ENCODE assay signal across 3 cellular contexts in the genomic region with DNA sequence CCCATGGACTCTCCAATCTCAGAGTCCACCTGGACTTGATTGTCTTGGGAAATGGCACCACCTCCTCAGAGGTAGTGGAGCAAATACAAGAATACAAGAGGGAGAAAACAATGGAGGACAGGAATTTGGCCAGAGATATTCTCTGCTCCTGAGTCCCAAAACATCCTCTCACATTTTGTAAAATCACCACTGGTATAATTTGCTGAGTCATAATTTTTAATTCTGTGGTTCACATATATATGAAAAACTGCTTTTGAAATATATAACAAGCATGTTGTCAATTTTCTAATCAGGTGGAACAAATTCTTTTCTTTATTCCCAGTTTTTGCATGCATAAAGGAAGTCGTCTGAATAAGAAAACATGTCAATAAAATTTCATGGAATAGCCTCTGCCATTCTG.
A peak's percentile ranks its signal among the peaks of the same experiment; 100 is the strongest.
TF ChIP-seq lines count a peak whose summit lies in the region.

No MANE protein-coding gene starts in this region.

TF ChIP-seq in A549, 52 proteins besides CTCF, POLR2A, EP300 and RAD21:
- TF ChIP-seq HOXB5 (CRISPR knock-in tag; IDR thresholded peaks at IDR 0.05) (no peak), SMC3 (IDR thresholded peaks at IDR 0.05) (no peak), EHF (CRISPR knock-in tag; IDR thresholded peaks at IDR 0.05) (no peak), RNF2 (IDR thresholded peaks at IDR 0.05; ENCODE audit: borderline replicate concordance, low read depth) (no peak), TFCP2L1 (CRISPR knock-in tag; IDR thresholded peaks at IDR 0.05) (no peak), KDM5A (IDR thresholded peaks at IDR 0.05) (no peak), MAFK (IDR thresholded peaks at IDR 0.05; ENCODE audit: partially characterized antibody) (peak; percentile 71), FOSB (CRISPR knock-in tag; IDR thresholded peaks at IDR 0.05) (no peak), NFE2L2 (conservative IDR thresholded peaks at IDR 0.05; ENCODE audit: low read length) (peak; percentile 64), CHD2 (IDR thresholded peaks at IDR 0.05; ENCODE audit: low read length, partially characterized antibody) (no peak), POLR2AphosphoS2 (conservative IDR thresholded peaks at IDR 0.05; ENCODE audit: low read length) (no peak), ZC3H11A (IDR thresholded peaks at IDR 0.05) (no peak), RARB (CRISPR knock-in tag; IDR thresholded peaks at IDR 0.05) (no peak), BHLHE40 (IDR thresholded peaks at IDR 0.05; ENCODE audit: low read depth, low read length) (no peak), ESRRA (IDR thresholded peaks at IDR 0.05; ENCODE audit: borderline replicate concordance, low read length) (no peak)
- TF ChIP-seq, protein P1, sequence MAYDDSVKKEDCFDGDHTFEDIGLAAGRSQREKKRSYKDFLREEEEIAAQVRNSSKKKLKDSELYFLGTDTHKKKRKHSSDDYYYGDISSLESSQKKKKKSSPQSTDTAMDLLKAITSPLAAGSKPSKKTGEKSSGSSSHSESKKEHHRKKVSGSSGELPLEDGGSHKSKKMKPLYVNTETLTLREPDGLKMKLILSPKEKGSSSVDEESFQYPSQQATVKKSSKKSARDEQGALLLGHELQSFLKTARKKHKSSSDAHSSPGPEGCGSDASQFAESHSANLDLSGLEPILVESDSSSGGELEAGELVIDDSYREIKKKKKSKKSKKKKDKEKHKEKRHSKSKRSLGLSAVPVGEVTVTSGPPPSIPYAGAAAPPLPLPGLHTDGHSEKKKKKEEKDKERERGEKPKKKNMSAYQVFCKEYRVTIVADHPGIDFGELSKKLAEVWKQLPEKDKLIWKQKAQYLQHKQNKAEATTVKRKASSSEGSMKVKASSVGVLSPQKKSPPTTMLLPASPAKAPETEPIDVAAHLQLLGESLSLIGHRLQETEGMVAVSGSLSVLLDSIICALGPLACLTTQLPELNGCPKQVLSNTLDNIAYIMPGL (CRISPR knock-in tag; IDR thresholded peaks at IDR 0.05; ENCODE audit: borderline replicate concordance): no peak

TF ChIP-seq in GM23338, 12 proteins besides CTCF, POLR2A, EP300 and RAD21 (continues in another document):
- no peak for TF ChIP-seq NANOG (IDR thresholded peaks at IDR 0.05; ENCODE audit: borderline replicate concordance)
- TF ChIP-seq EZH2 (IDR thresholded peaks at IDR 0.05; ENCODE audit: low read depth, unreplicated experiment): no peak
- TF ChIP-seq, protein P2, sequence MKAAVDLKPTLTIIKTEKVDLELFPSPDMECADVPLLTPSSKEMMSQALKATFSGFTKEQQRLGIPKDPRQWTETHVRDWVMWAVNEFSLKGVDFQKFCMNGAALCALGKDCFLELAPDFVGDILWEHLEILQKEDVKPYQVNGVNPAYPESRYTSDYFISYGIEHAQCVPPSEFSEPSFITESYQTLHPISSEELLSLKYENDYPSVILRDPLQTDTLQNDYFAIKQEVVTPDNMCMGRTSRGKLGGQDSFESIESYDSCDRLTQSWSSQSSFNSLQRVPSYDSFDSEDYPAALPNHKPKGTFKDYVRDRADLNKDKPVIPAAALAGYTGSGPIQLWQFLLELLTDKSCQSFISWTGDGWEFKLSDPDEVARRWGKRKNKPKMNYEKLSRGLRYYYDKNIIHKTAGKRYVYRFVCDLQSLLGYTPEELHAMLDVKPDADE (IDR thresholded peaks at IDR 0.05): no peak
- TF ChIP-seq ZNF331 (CRISPR knock-in tag; IDR thresholded peaks at IDR 0.05; ENCODE audit: low read depth): no peak
- no peak for TF ChIP-seq ZNF114 (CRISPR knock-in tag; IDR thresholded peaks at IDR 0.05)
- TF ChIP-seq, protein P3, sequence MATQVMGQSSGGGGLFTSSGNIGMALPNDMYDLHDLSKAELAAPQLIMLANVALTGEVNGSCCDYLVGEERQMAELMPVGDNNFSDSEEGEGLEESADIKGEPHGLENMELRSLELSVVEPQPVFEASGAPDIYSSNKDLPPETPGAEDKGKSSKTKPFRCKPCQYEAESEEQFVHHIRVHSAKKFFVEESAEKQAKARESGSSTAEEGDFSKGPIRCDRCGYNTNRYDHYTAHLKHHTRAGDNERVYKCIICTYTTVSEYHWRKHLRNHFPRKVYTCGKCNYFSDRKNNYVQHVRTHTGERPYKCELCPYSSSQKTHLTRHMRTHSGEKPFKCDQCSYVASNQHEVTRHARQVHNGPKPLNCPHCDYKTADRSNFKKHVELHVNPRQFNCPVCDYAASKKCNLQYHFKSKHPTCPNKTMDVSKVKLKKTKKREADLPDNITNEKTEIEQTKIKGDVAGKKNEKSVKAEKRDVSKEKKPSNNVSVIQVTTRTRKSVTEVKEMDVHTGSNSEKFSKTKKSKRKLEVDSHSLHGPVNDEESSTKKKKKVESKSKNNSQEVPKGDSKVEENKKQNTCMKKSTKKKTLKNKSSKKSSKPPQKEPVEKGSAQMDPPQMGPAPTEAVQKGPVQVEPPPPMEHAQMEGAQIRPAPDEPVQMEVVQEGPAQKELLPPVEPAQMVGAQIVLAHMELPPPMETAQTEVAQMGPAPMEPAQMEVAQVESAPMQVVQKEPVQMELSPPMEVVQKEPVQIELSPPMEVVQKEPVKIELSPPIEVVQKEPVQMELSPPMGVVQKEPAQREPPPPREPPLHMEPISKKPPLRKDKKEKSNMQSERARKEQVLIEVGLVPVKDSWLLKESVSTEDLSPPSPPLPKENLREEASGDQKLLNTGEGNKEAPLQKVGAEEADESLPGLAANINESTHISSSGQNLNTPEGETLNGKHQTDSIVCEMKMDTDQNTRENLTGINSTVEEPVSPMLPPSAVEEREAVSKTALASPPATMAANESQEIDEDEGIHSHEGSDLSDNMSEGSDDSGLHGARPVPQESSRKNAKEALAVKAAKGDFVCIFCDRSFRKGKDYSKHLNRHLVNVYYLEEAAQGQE (IDR thresholded peaks at IDR 0.05; ENCODE audit: unreplicated experiment): no peak
- no peak for TF ChIP-seq STAT1 (IDR thresholded peaks at IDR 0.05; ENCODE audit: unreplicated experiment)
- TF ChIP-seq CREB1 (CRISPR knock-in tag; IDR thresholded peaks at IDR 0.05; ENCODE audit: low read depth): no peak
- TF ChIP-seq JUNB (IDR thresholded peaks at IDR 0.05; ENCODE audit: unreplicated experiment): no peak
- TF ChIP-seq EZH2phosphoT487 (IDR thresholded peaks at IDR 0.05; ENCODE audit: unreplicated experiment): no peak
- no peak for TF ChIP-seq POLR2AphosphoS5 (IDR thresholded peaks at IDR 0.05; ENCODE audit: low read depth)

TF ChIP-seq in H1, 55 proteins besides CTCF, POLR2A, EP300 and RAD21:
- TF ChIP-seq JUN (IDR thresholded peaks at IDR 0.05; ENCODE audit: low read depth, low read length) (no peak), MAFK (IDR thresholded peaks at IDR 0.05; ENCODE audit: low read depth, low read length) (peak; percentile 25; the same call in 1 of the 2 replicates), SIRT6 (IDR thresholded peaks at IDR 0.05; ENCODE audit: low read length) (no peak), PHF8 (conservative IDR thresholded peaks at IDR 0.05; ENCODE audit: low read depth, low read length) (no peak)
